ENCODE assay signal across 5 cellular contexts in the genomic region with DNA sequence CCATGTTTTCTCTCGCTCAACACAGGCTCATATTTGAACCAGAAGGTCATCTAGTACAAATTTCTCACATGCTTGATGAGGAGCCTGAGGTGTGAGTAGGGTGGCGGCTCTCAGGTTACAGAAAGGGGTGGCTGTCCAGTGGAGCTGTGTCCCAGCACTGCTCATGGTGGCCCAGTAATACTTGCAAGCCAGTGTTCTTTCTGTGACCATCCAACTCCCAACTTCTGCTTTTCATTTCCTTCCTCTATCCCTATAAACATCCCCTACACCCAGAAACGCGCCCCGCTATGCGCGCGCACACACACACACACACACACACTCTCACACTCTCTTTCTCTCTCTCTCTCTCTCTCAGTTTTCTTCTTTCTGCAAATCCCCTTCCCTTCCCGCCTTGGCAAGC.
DNase-seq lines count a peak whose midpoint lies in the region; ATAC-seq lines count a peak whose summit lies in the region.
"Not testable (repeated sequence)": the region's sequence is repeated elsewhere in the genome, so short reads cannot be mapped to it uniquely, and the experiment has no call there.

No MANE protein-coding gene starts in this region.

- not testable (repeated sequence) for H3K36me3 Mint-ChIP-seq in activated CD8-positive, alpha-beta T cell treated with anti-CD3 and anti-CD28 coated beads, Interleukin-2, amount 10 ng/mL, durations not matched to agents 7 days and 5 days (ENCODE audit: low read depth); memory B cell; stimulated activated memory B cell treated with anti-CD40 and anti-IgM and Interleukin-4, amounts not matched to agents 10 μg/mL and 1 μg/mL and 100 μg/mL, for 72 hours

- not testable (repeated sequence) for DNase-seq in activated CD8-positive, alpha-beta T cell treated with anti-CD3 and anti-CD28 coated beads, Interleukin-2, amount 10 ng/mL, durations not matched to agents 7 days and 5 days; left cardiac atrium; memory B cell (ENCODE audit: low spot score in 2 of 2)

- not testable (repeated sequence) for H3K27ac Mint-ChIP-seq in activated CD8-positive, alpha-beta T cell treated with anti-CD3 and anti-CD28 coated beads, Interleukin-2, amount 10 ng/mL, durations not matched to agents 7 days and 5 days; memory B cell; stimulated activated memory B cell treated with anti-CD40 and anti-IgM and Interleukin-4, amounts not matched to agents 10 μg/mL and 1 μg/mL and 100 μg/mL, for 72 hours

- H3K9me3 Mint-ChIP-seq in activated CD8-positive, alpha-beta T cell treated with anti-CD3 and anti-CD28 coated beads, Interleukin-2, amount 10 ng/mL, durations not matched to agents 7 days and 5 days (ENCODE audit: insufficient read depth); memory B cell; stimulated activated memory B cell treated with anti-CD40 and anti-IgM and Interleukin-4, amounts not matched to agents 10 μg/mL and 1 μg/mL and 100 μg/mL, for 72 hours: not testable (repeated sequence)

- not testable (repeated sequence) for H3K4me1 Mint-ChIP-seq in activated CD8-positive, alpha-beta T cell treated with anti-CD3 and anti-CD28 coated beads, Interleukin-2, amount 10 ng/mL, durations not matched to agents 7 days and 5 days (ENCODE audit: low read depth); memory B cell; stimulated activated memory B cell treated with anti-CD40 and anti-IgM and Interleukin-4, amounts not matched to agents 10 μg/mL and 1 μg/mL and 100 μg/mL, for 72 hours

- CTCF ChIA-PET in activated CD8-positive, alpha-beta T cell treated with anti-CD3 and anti-CD28 coated beads, Interleukin-2, amount 10 ng/mL, durations not matched to agents 7 days and 5 days (lab: Charles Lee): not testable (repeated sequence)

- POLR2A ChIA-PET in activated CD8-positive, alpha-beta T cell treated with anti-CD3 and anti-CD28 coated beads, Interleukin-2, amount 10 ng/mL, durations not matched to agents 7 days and 5 days (lab: Charles Lee): not testable (repeated sequence)

- not testable (repeated sequence) for H3K27me3 Mint-ChIP-seq in activated CD8-positive, alpha-beta T cell treated with anti-CD3 and anti-CD28 coated beads, Interleukin-2, amount 10 ng/mL, durations not matched to agents 7 days and 5 days (ENCODE audit: low read depth); memory B cell; stimulated activated memory B cell treated with anti-CD40 and anti-IgM and Interleukin-4, amounts not matched to agents 10 μg/mL and 1 μg/mL and 100 μg/mL, for 72 hours

- peak; percentile 42 for ATAC-seq in activated CD8-positive, alpha-beta T cell treated with anti-CD3 and anti-CD28 coated beads, Interleukin-2, amount 10 ng/mL, durations not matched to agents 7 days and 5 days
- peak; percentile 26 for ATAC-seq in esophagus mucosa
- ATAC-seq in left cardiac atrium: peak; percentile 70
- ATAC-seq in memory B cell (ENCODE audit: low read depth): peak; percentile 56
- ATAC-seq in stimulated activated memory B cell treated with anti-CD40 and anti-IgM and Interleukin-4, amounts not matched to agents 10 μg/mL and 1 μg/mL and 100 μg/mL, for 72 hours: peak; percentile 47

- H3K4me3 Mint-ChIP-seq in activated CD8-positive, alpha-beta T cell treated with anti-CD3 and anti-CD28 coated beads, Interleukin-2, amount 10 ng/mL, durations not matched to agents 7 days and 5 days; memory B cell: not testable (repeated sequence)
- peak overlapping the region; percentile 36 for H3K4me3 Mint-ChIP-seq in stimulated activated memory B cell treated with anti-CD40 and anti-IgM and Interleukin-4, amounts not matched to agents 10 μg/mL and 1 μg/mL and 100 μg/mL, for 72 hours

- intact Hi-C loops in left cardiac atrium (cut with DNase I): not testable (repeated sequence)
